Comparison of ENCODE assay signal across 12 cellular contexts in the genomic region with DNA sequence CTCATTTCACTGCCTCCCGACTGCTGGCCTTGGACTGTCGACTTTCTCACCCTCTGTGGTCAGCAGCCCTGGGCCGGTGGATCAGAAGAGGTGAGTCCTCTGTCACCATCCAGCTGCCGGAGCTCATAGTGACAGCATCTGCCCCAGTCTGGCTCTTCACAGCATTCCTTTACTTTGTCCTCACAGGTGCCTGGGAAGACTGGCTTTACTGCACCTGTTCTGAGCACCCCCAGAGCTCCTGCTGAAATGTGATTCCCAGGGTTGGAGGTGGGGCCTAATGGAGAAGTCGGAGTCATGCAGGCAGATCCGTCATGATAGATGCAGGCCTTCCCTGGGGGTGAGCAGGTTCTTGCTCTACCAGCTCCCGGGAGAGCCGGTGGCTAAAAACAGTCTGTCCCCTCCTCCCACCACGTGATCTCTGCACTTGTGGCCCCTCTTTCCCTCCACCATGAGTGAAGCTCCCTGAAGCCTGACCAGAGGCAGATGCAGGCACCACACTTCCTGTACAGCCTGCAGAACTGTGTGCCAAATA.
DNase-seq lines count a peak whose midpoint lies in the region; ATAC-seq and TF ChIP-seq lines count a peak whose summit lies in the region.
"Had no signal": no experiment of that assay in that cellular context is flagged by ENCODE, and none has a peak within 500 bp of the region (broad histone marks: within the 10 kb centered on the region; RNA-seq: fewer than 3 reads in every experiment).

No MANE protein-coding gene starts in this region.

- CTCF ChIA-PET in RWPE1 (lab: Yijun Ruan, JAX) (no interaction called here), mammary epithelial cell (lab: Charles Lee; ENCODE audit: low non-redundant PET) (no interaction called here)

- peaks cover 13% of the 10 kb centered on the region for H3F3A ChIP-seq in DOHH2 (ENCODE audit: control insufficient read depth, insufficient read depth)

- intact Hi-C loops in body of pancreas (cut with DNase I): no loop called here
- intact Hi-C loops in mammary epithelial cell (cut with micrococcal nuclease): no loop called here

- WGBS in body of pancreas, 2 donors: 28 to 36% methylated on average over 9 of the region's 9 CpGs
- WGBS in mammary epithelial cell (ENCODE audit: low coverage, missing lambda C conversion rate): 75% methylated on average over 8 of the region's 9 CpGs

- H3K4me3 ChIP-seq in DOHH2 (ENCODE audit: low read length) (peak overlapping the region; percentile 64), body of pancreas (no peak overlapping the region), mammary epithelial cell (replicated peaks in 1 of 3; ENCODE audit: insufficient read depth in 1 of 3, low read depth in 2 of 3, low read length in 3 of 3) (no peak overlapping the region)
- H3K4me3 ChIP-seq: skin epidermis had no signal

- H3K27ac Mint-ChIP-seq in IgD-negative memory B cell (peak overlapping the region; percentile 65 to 90 (median 75)), nephron (peak overlapping the region; percentile 73 to 91 (median 87))
- H3K27ac Mint-ChIP-seq in activated T-cell treated with anti-CD3 and anti-CD28 coated beads, Interleukin-2, amount 50 U/mL, for 72 hours: no peak overlapping the region

- no peak overlapping the region for H2AFZ ChIP-seq in mammary epithelial cell (ENCODE audit: low read depth, low read length)

- H3K4me2 ChIP-seq in DOHH2 (ENCODE audit: low read length): peak overlapping the region; percentile 99
- no peak overlapping the region for H3K4me2 ChIP-seq in mammary epithelial cell (ENCODE audit: insufficient read depth, low read depth, low read length)

- no peak overlapping the region for H3K9ac ChIP-seq in mammary epithelial cell (ENCODE audit: insufficient read depth, low read length)

- H3K79me2 ChIP-seq in DOHH2 (ENCODE audit: control insufficient read depth, low read length) (peaks cover 62% of the 10 kb centered on the region), mammary epithelial cell (ENCODE audit: insufficient read depth, low read length) (no peaks in the 10 kb centered on the region)

- H4K20me1 ChIP-seq in DOHH2 (ENCODE audit: control insufficient read depth, insufficient read depth, low read depth, low read length) (no peaks in the 10 kb centered on the region), mammary epithelial cell (ENCODE audit: insufficient read depth, low read length) (no peaks in the 10 kb centered on the region)

- peaks cover 10% of the 10 kb centered on the region for H3K27me3 Mint-ChIP-seq in IgD-negative memory B cell
- no peaks in the 10 kb centered on the region for H3K27me3 Mint-ChIP-seq in nephron (ENCODE audit: low read depth)
- no peaks in the 10 kb centered on the region for H3K27me3 Mint-ChIP-seq in activated T-cell treated with anti-CD3 and anti-CD28 coated beads, Interleukin-2, amount 50 U/mL, for 72 hours (ENCODE audit: low read depth)

- POLR2A ChIA-PET in RWPE1 (lab: Yijun Ruan, JAX; ENCODE audit: low non-redundant PET): no interaction called here

- ATAC-seq in body of pancreas: peak; percentile 45
- ATAC-seq in activated T-cell treated with anti-CD3 and anti-CD28 coated beads, Interleukin-2, amount 50 U/mL, for 72 hours (replicated peaks in 1 of 2): no peak

- H3K4me1 ChIP-seq in DOHH2 (ENCODE audit: control insufficient read depth, low read length) (peaks cover 80% of the 10 kb centered on the region), body of pancreas (peaks cover 50% of the 10 kb centered on the region), mammary epithelial cell (ENCODE audit: insufficient read depth, low read length) (no peaks in the 10 kb centered on the region)

- TF ChIP-seq CTCF in DOHH2 (IDR thresholded peaks at IDR 0.05; ENCODE audit: low read depth, low read length, poor library complexity, severe bottlenecking) (no peak), body of pancreas (IDR thresholded peaks at IDR 0.05) (no peak), nephron (IDR thresholded peaks at IDR 0.05; ENCODE audit: unreplicated experiment in 3 of 3) (no peak), RWPE1 (conservative IDR thresholded peaks at IDR 0.05; ENCODE audit: low read depth) (no peak), mammary epithelial cell (conservative IDR thresholded peaks at IDR 0.05 in 1 of 2, IDR thresholded peaks at IDR 0.05 in 1 of 2; ENCODE audit: extremely low read depth in 1 of 2, insufficient read depth in 1 of 2, low read depth in 1 of 2, low read length in 2 of 2) (no peak)

- peaks cover 23 to 40% (median 39%) of the 10 kb centered on the region in 3 donors for H3K4me1 Mint-ChIP-seq in IgD-negative memory B cell
- H3K4me1 Mint-ChIP-seq in nephron: peaks cover 31% of the 10 kb centered on the region
- H3K4me1 Mint-ChIP-seq in activated T-cell treated with anti-CD3 and anti-CD28 coated beads, Interleukin-2, amount 50 U/mL, for 72 hours (ENCODE audit: low read depth): no peaks in the 10 kb centered on the region

- H3K36me3 ChIP-seq in DOHH2 (ENCODE audit: control insufficient read depth, low read length) (peaks cover 79% of the 10 kb centered on the region), body of pancreas (replicated peaks in 1 of 2; ENCODE audit: insufficient read depth in 1 of 2, low read depth in 2 of 2) (no peaks in the 10 kb centered on the region), mammary epithelial cell (ENCODE audit: insufficient read depth, low read length) (no peaks in the 10 kb centered on the region)
- H3K36me3 ChIP-seq: brain microvascular endothelial cell had no signal

- H3K9me2 ChIP-seq in DOHH2 (replicated peaks; ENCODE audit: control insufficient read depth, low read length): no peaks in the 10 kb centered on the region

- in situ Hi-C loops in mammary epithelial cell (cut with MboI; ENCODE audit: low sequenced_read_pairs in 2 of 2): no loop called here

- no peaks in the 10 kb centered on the region for H3K9me3 ChIP-seq in DOHH2 (ENCODE audit: control insufficient read depth, insufficient read depth, low read length)
- no peaks in the 10 kb centered on the region for H3K9me3 ChIP-seq in body of pancreas
- H3K9me3 ChIP-seq in mammary epithelial cell (replicated peaks; ENCODE audit: insufficient read depth, low read length): peaks cover 11% of the 10 kb centered on the region

- H3K27me3 ChIP-seq in DOHH2 (ENCODE audit: control insufficient read depth, low read length): no peaks in the 10 kb centered on the region
- no peaks in the 10 kb centered on the region for H3K27me3 ChIP-seq in body of pancreas
- no peaks in the 10 kb centered on the region for H3K27me3 ChIP-seq in mammary epithelial cell (ENCODE audit: insufficient read depth, low read length)
- H3K27me3 ChIP-seq: brain microvascular endothelial cell had no signal

- dilution Hi-C loops in mammary epithelial cell (cut with HindIII; ENCODE audit: low sequenced_read_pairs): no loop called here

- DNase-seq in body of pancreas (peak; percentile 52 to 79 (median 72)), RWPE1 (ENCODE audit: low spot score) (no peak), mammary epithelial cell (no peak)
- DNase-seq in activated T-cell treated with anti-CD3 and anti-CD28 coated beads, Interleukin-2, amount 50 U/mL, for 72 hours: no peak
- no peak for DNase-seq in central memory CD4-positive, alpha-beta T cell
- DNase-seq: brain microvascular endothelial cell, C1 segment of cervical spinal cord, NCI-H2171 treated with DMSO at 0.1 percent for 48 hours had no signal

- peak in 1 of 3 donors; percentile 39 for TF ChIP-seq POLR2A in body of pancreas (IDR thresholded peaks at IDR 0.05)

- H3K9me3 Mint-ChIP-seq in IgD-negative memory B cell: no peaks in the 10 kb centered on the region
- no peaks in the 10 kb centered on the region for H3K9me3 Mint-ChIP-seq in nephron
- H3K9me3 Mint-ChIP-seq in activated T-cell treated with anti-CD3 and anti-CD28 coated beads, Interleukin-2, amount 50 U/mL, for 72 hours: no peaks in the 10 kb centered on the region

- H3K4me3 Mint-ChIP-seq in IgD-negative memory B cell (peak overlapping the region; percentile 67 to 92 (median 80)), nephron (no peak overlapping the region)
- no peak overlapping the region for H3K4me3 Mint-ChIP-seq in activated T-cell treated with anti-CD3 and anti-CD28 coated beads, Interleukin-2, amount 50 U/mL, for 72 hours

- BruUV-seq in mammary epithelial cell (replicated peaks; lab: Mats Ljungman, UMichigan): no TSS peak

- H3K36me3 Mint-ChIP-seq in IgD-negative memory B cell (no peaks in the 10 kb centered on the region), nephron (ENCODE audit: low read depth) (peaks cover 32% of the 10 kb centered on the region)
- H3K36me3 Mint-ChIP-seq in activated T-cell treated with anti-CD3 and anti-CD28 coated beads, Interleukin-2, amount 50 U/mL, for 72 hours (ENCODE audit: insufficient read depth in 2 of 2): no peaks in the 10 kb centered on the region

- H3K27ac ChIP-seq in DOHH2 (ENCODE audit: low read depth, low read length) (peak overlapping the region; percentile 64), body of pancreas (peak overlapping the region; percentile 0 to 90 (median 86)), RWPE1 (no peak overlapping the region), mammary epithelial cell (ENCODE audit: insufficient read depth, low read depth, low read length) (no peak overlapping the region)
- H3K27ac ChIP-seq: brain microvascular endothelial cell had no signal

Comparison
In these comparisons a context has a peak if more than half of its experiments do, and no peak if none do; other contexts are left out.
1. H3K27ac ChIP-seq: peak in DOHH2 (single experiment) and body of pancreas (4 of 4); none in RWPE1 (single experiment) and mammary epithelial cell (single experiment).
2. H3K4me3 Mint-ChIP-seq: peak in IgD-negative memory B cell (4 of 4); none in nephron (0 of 3) and activated T-cell treated with anti-CD3 and anti-CD28 coated beads, Interleukin-2, amount 50 U/mL, for 72 hours (0 of 2).
3. DNase-seq: peak in body of pancreas (4 of 4); none in RWPE1 (single experiment), activated T-cell treated with anti-CD3 and anti-CD28 coated beads, Interleukin-2, amount 50 U/mL, for 72 hours (0 of 2), central memory CD4-positive, alpha-beta T cell (single experiment) and mammary epithelial cell (single experiment).